16 cellular contexts compared by ENCODE assay signal in the genomic region with DNA sequence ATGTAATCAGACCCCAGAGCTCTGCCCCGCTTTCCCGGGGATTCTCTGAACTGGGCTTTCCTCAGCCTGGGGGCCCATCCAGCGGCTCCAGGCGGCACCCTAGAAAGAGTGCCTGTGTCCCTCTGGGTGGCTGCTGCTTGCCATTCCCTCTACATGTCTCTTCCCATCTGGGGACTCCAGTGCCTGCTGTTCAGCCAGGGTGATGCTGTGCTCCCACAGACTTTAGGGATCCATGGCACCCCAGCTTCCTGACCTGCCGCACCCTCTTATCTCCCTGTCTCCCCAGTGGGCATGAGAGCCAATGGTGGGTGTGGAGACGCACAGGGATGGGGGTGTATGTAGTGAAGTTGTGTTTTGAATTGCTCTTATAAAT. TPM values are rescaled to one million over a fixed set of nuclear protein-coding genes. Genes with fewer than 3 reads are reported as not detected.
DNase-seq lines count a peak whose midpoint lies in the region; ATAC-seq and TF ChIP-seq lines count a peak whose summit lies in the region.
"Had no signal": no experiment of that assay in that cellular context is flagged by ENCODE, and none has a peak within 500 bp of the region (broad histone marks: within the 10 kb centered on the region; RNA-seq: fewer than 3 reads in every experiment).

No MANE protein-coding gene starts in this region.

- no peaks in the 10 kb centered on the region for H3K9me3 Mint-ChIP-seq in activated T-cell treated with anti-CD3 and anti-CD28 coated beads, Interleukin-2, amount 50 U/mL, for 24 hours
- H3K9me3 Mint-ChIP-seq in immature natural killer cell = no peaks in the 10 kb centered on the region

- H3K27me3 Mint-ChIP-seq in activated T-cell treated with anti-CD3 and anti-CD28 coated beads, Interleukin-2, amount 50 U/mL, for 24 hours = no peaks in the 10 kb centered on the region
- H3K27me3 Mint-ChIP-seq in T-helper 17 cell = no peaks in the 10 kb centered on the region
- H3K27me3 Mint-ChIP-seq in immature natural killer cell (ENCODE audit: low read depth in 3 of 3) = peaks cover 7 to 15% (median 12%) of the 10 kb centered on the region in 3 donors

- peaks cover 0 to 22% (median 8%) of the 10 kb centered on the region in 9 donors for H3K36me3 ChIP-seq in heart left ventricle

- intact Hi-C loops in heart left ventricle (cut with DNase I) = loop anchor here in 1 of 10 donors (2.0 kb wide), 1 partner anchor 23 kb away; no protein-coding TSS in a partner anchor

- H3K4me3 ChIP-seq in heart left ventricle = no peak overlapping the region

- H3K4me3 Mint-ChIP-seq in activated T-cell treated with anti-CD3 and anti-CD28 coated beads, Interleukin-2, amount 50 U/mL, for 24 hours = no peak overlapping the region
- H3K4me3 Mint-ChIP-seq in T-helper 17 cell (peak overlapping the region; percentile 62), immature natural killer cell (peak overlapping the region in 1 of 5 donors; percentile 18)

- peaks cover 0 to 41% (median 24%) of the 10 kb centered on the region in 12 donors for H3K4me1 ChIP-seq in heart left ventricle

- H3K27ac ChIP-seq in heart left ventricle = no peak overlapping the region
- H3K27ac ChIP-seq: KMS-11 had no signal

- TF ChIP-seq POLR2A in heart left ventricle (IDR thresholded peaks at IDR 0.05) = no peak

- 89 to 97% (median 96%) methylated on average over 6 of the region's 6 CpGs for WGBS in heart left ventricle, 4 donors

- no peaks in the 10 kb centered on the region for H3K27me3 ChIP-seq in heart left ventricle

- ATAC-seq in T-helper 17 cell (no peak), heart left ventricle (no peak), GM21381 (IDR thresholded peaks at IDR 0.05; ENCODE audit: unreplicated experiment) (no peak)

- peak; percentile 22 for DNase-seq in activated T-cell treated with anti-CD3 and anti-CD28 coated beads, Interleukin-2, amount 50 U/mL, for 24 hours
- no peak for DNase-seq in activated T-cell treated with anti-CD3 and anti-CD28 coated beads, Interleukin-2, amount 50 U/mL, for 1 hour
- DNase-seq in T-helper 17 cell (no peak), immature natural killer cell (no peak), heart left ventricle (no peak), cerebellar nuclear complex (lab: John Stamatoyannopoulos, UW) (no peak), NCI-H2107 treated with DMSO at 0.1 percent for 48 hours (lab: John Stamatoyannopoulos, UW; ENCODE audit: unreplicated experiment) (no peak)
- DNase-seq: C1 segment of cervical spinal cord, Calu3, DMS79, NCI-H1092, NCI-H1694, NCI-H748 treated with DMSO at 0.1 percent for 48 hours, SIG-M5 had no signal

- no peak for TF ChIP-seq CTCF in heart left ventricle (IDR thresholded peaks at IDR 0.05)

- H3K4me1 Mint-ChIP-seq in activated T-cell treated with anti-CD3 and anti-CD28 coated beads, Interleukin-2, amount 50 U/mL, for 24 hours (ENCODE audit: low read depth) = peaks cover 75% of the 10 kb centered on the region
- peaks cover 59% of the 10 kb centered on the region for H3K4me1 Mint-ChIP-seq in T-helper 17 cell
- peaks cover 93 to 100% of the 10 kb centered on the region in 2 donors for H3K4me1 Mint-ChIP-seq in immature natural killer cell

- H3K9me3 ChIP-seq in T-helper 17 cell (ENCODE audit: control insufficient read depth, low read length, poor library complexity, severe bottlenecking) (peaks cover 4% of the 10 kb centered on the region), heart left ventricle (no peaks in the 10 kb centered on the region)

- H3K36me3 Mint-ChIP-seq in activated T-cell treated with anti-CD3 and anti-CD28 coated beads, Interleukin-2, amount 50 U/mL, for 24 hours (ENCODE audit: low read depth) = peaks cover 64% of the 10 kb centered on the region
- H3K36me3 Mint-ChIP-seq in T-helper 17 cell (ENCODE audit: low read depth) = no peaks in the 10 kb centered on the region
- peaks cover 3 to 15% (median 4%) of the 10 kb centered on the region in 3 donors for H3K36me3 Mint-ChIP-seq in immature natural killer cell

- peak overlapping the region; percentile 31 for H3K27ac Mint-ChIP-seq in activated T-cell treated with anti-CD3 and anti-CD28 coated beads, Interleukin-2, amount 50 U/mL, for 24 hours
- H3K27ac Mint-ChIP-seq in T-helper 17 cell (no peak overlapping the region), immature natural killer cell (peak overlapping the region; percentile 23 to 98 (median 56))

RNA-seq across cellular contexts. Expression of gene TRAPPC10, which starts 16.2 kb away (rescaled TPM):
- total RNA-seq in T-helper 17 cell (100 to 1,000 TPM; 107 to 122 TPM), heart left ventricle (10 to 100 TPM; 14.6 to 32.0 (median 22.5) TPM)
- polyA plus RNA-seq in immature natural killer cell (10 to 100 TPM; 42.0 to 74.7 (median 43.2) TPM), heart left ventricle (10 to 100 TPM in 1 of 2 donors, 1 to 10 TPM in 1; 5.6 to 12.0 TPM)
